Comparison of ENCODE assay signal across 8 cellular contexts in genomic region chr11:119262668-119263351, GRCh38. TPM values are rescaled to one million over a fixed set of nuclear protein-coding genes. Genes with fewer than 3 reads are reported as not detected.
DNase-seq lines count a peak whose midpoint lies in the region; ATAC-seq and TF ChIP-seq lines count a peak whose summit lies in the region.

No MANE protein-coding gene starts in this region.

- H3K4me3 ChIP-seq in SK-N-SH (ENCODE audit: low read depth in 2 of 2, low read length in 1 of 2): no peak overlapping the region; a peak in 1 of 4 replicates

- H3K27ac ChIP-seq in SK-N-SH (ENCODE audit: low read depth in 2 of 2, low read length in 1 of 2): peak overlapping the region; percentile 11 to 61; a peak in 3 of 4 replicates

- peaks cover 96% of the 10 kb centered on the region for H3K79me2 ChIP-seq in SK-N-SH (ENCODE audit: insufficient read depth)

- no peak overlapping the region for H3K9ac ChIP-seq in SK-N-SH

- H3K36me3 ChIP-seq in SK-N-SH (replicated peaks in 1 of 2; ENCODE audit: control insufficient read depth in 1 of 2, insufficient read depth in 2 of 2, low read length in 1 of 2): no peaks in the 10 kb centered on the region

- no peak overlapping the region for H3K4me3 Mint-ChIP-seq in activated naive CD4-positive, alpha-beta T cell treated with anti-CD3 and anti-CD28 coated beads, Interleukin-2, amount 10 ng/mL, durations not matched to agents 7 days and 5 days

- H3K27me3 ChIP-seq in SK-N-SH (ENCODE audit: insufficient read depth): no peaks in the 10 kb centered on the region

- no peaks in the 10 kb centered on the region for H3K27me3 Mint-ChIP-seq in activated naive CD4-positive, alpha-beta T cell treated with anti-CD3 and anti-CD28 coated beads, Interleukin-2, amount 10 ng/mL, durations not matched to agents 7 days and 5 days

- no peak for TF ChIP-seq RAD21 in SK-N-SH (IDR thresholded peaks at IDR 0.05; ENCODE audit: low read length)

- peaks cover 9% of the 10 kb centered on the region for H3F3A ChIP-seq in SK-N-SH (replicated peaks; ENCODE audit: insufficient read depth)

- H3K4me1 ChIP-seq in SK-N-SH (ENCODE audit: control insufficient read depth in 1 of 2, insufficient read depth in 2 of 2, low read depth in 1 of 2, low read length in 1 of 2): peaks cover 0 to 2% of the 10 kb centered on the region in 2 experiments; a peak in 2 of 4 replicates

- no peak overlapping the region for H3K27ac Mint-ChIP-seq in activated naive CD4-positive, alpha-beta T cell treated with anti-CD3 and anti-CD28 coated beads, Interleukin-2, amount 10 ng/mL, durations not matched to agents 7 days and 5 days

- CTCF ChIA-PET in SK-N-SH (lab: Yijun Ruan, JAX): interaction anchor here (1.3 to 1.6 kb wide), 3 partner anchors 12 to 57 kb away, joined by 3 to 4 read pairs (median 4); partner anchors contain the start of gene CBL
- CTCF ChIA-PET in activated naive CD4-positive, alpha-beta T cell treated with anti-CD3 and anti-CD28 coated beads, Interleukin-2, amount 10 ng/mL, durations not matched to agents 7 days and 5 days (lab: Charles Lee): interaction anchor here (0.5 to 3.4 kb wide), 13 partner anchors 8 to 94 kb away, joined by 3 to 22 read pairs (median 3); partner anchors contain the start of gene CBL
- CTCF ChIA-PET in HEK293T (lab: Yijun Ruan, JAX): interaction anchor here (0.7 to 1.2 kb wide), 2 partner anchors 11 to 112 kb away, joined by 3 to 8 read pairs; no protein-coding TSS in a partner anchor

- H3K4me2 ChIP-seq in SK-N-SH: peak overlapping the region; percentile 36

- peaks cover 11% of the 10 kb centered on the region; the same call in 1 of the 2 replicates for H4K20me1 ChIP-seq in SK-N-SH (ENCODE audit: insufficient read depth)

- no peak for TF ChIP-seq EP300 in SK-N-SH (IDR thresholded peaks at IDR 0.05; ENCODE audit: borderline replicate concordance in 1 of 2, low read depth in 1 of 2, low read length in 1 of 2)

- H2AFZ ChIP-seq in SK-N-SH (ENCODE audit: low read depth): no peak overlapping the region

- H3K9me3 ChIP-seq in SK-N-SH: no peaks in the 10 kb centered on the region

- H3K9me2 ChIP-seq in SK-N-SH: no peaks in the 10 kb centered on the region

- peaks cover 21% of the 10 kb centered on the region for H3K36me3 Mint-ChIP-seq in activated naive CD4-positive, alpha-beta T cell treated with anti-CD3 and anti-CD28 coated beads, Interleukin-2, amount 10 ng/mL, durations not matched to agents 7 days and 5 days

- peak; percentile 38 for TF ChIP-seq CTCF in SK-N-SH (IDR thresholded peaks at IDR 0.05)

- DNase-seq in AG08395 (ENCODE audit: low spot score) (peak; percentile 36), SK-N-SH (no peak), hepatic stellate cell (ENCODE audit: low spot score) (peak; percentile 40), NCI-H82 (lab: John Stamatoyannopoulos, UW) (no peak), sciatic nerve (ENCODE audit: low spot score) (no peak), HEK293T (ENCODE audit: extremely low spot score) (no peak)
- DNase-seq in activated naive CD4-positive, alpha-beta T cell treated with anti-CD3 and anti-CD28 coated beads, Interleukin-2, amount 10 ng/mL, durations not matched to agents 7 days and 5 days: no peak

- H3K4me1 Mint-ChIP-seq in activated naive CD4-positive, alpha-beta T cell treated with anti-CD3 and anti-CD28 coated beads, Interleukin-2, amount 10 ng/mL, durations not matched to agents 7 days and 5 days: peaks cover 53% of the 10 kb centered on the region

- ATAC-seq in GM21381 (IDR thresholded peaks at IDR 0.05; ENCODE audit: unreplicated experiment) (peak; percentile 34), sciatic nerve (no peak)

- peaks cover 2% of the 10 kb centered on the region for H3K9me3 Mint-ChIP-seq in activated naive CD4-positive, alpha-beta T cell treated with anti-CD3 and anti-CD28 coated beads, Interleukin-2, amount 10 ng/mL, durations not matched to agents 7 days and 5 days

- POLR2A ChIA-PET in SK-N-SH (lab: Yijun Ruan, JAX): no interaction called here
- POLR2A ChIA-PET in HEK293T (lab: Yijun Ruan, JAX): no interaction called here

- WGBS in SK-N-SH (ENCODE audit: low lambda C conversion rate): 60% methylated on average over 5 of the region's 5 CpGs

- intact Hi-C loops in sciatic nerve (cut with DNase I): no loop called here

TF ChIP-seq in SK-N-SH, 30 proteins besides CTCF, POLR2A, EP300 and RAD21:
- TF ChIP-seq SIN3A (IDR thresholded peaks at IDR 0.05; ENCODE audit: borderline replicate concordance, low read depth, low read length) (no peak), POLR2AphosphoS5 (IDR thresholded peaks at IDR 0.05; ENCODE audit: low read depth, low read length) (no peak), EZH2phosphoT487 (IDR thresholded peaks at IDR 0.05; ENCODE audit: borderline replicate concordance, low read depth) (no peak), RCOR1 (IDR thresholded peaks at IDR 0.05; ENCODE audit: low read length) (no peak), MAX (IDR thresholded peaks at IDR 0.05; ENCODE audit: low read depth) (no peak), MEF2A (IDR thresholded peaks at IDR 0.05; ENCODE audit: borderline replicate concordance, low read depth) (0 out of 2 replicates have a peak, but pooled peaks have one; percentile 25)
TF ChIP-seq in SK-N-SH: peak in this region for 1.

TF ChIP-seq in HEK293T, 16 proteins besides CTCF, POLR2A, EP300 and RAD21:
- TF ChIP-seq SP1 (IDR thresholded peaks at IDR 0.05): no peak
- TF ChIP-seq FOXA1 (IDR thresholded peaks at IDR 0.05): no peak
- no peak for TF ChIP-seq ELF4 (IDR thresholded peaks at IDR 0.05)
- TF ChIP-seq FOXK2 (IDR thresholded peaks at IDR 0.05): no peak
- TF ChIP-seq SUZ12 (IDR thresholded peaks at IDR 0.05): no peak
- no peak for TF ChIP-seq FOXM1 (IDR thresholded peaks at IDR 0.05; ENCODE audit: borderline replicate concordance)
- no peak for TF ChIP-seq ARNT (IDR thresholded peaks at IDR 0.05)
- TF ChIP-seq ZNF384 (IDR thresholded peaks at IDR 0.05): no peak
- TF ChIP-seq TARDBP (IDR thresholded peaks at IDR 0.05): no peak
- no peak for TF ChIP-seq CTBP1 (IDR thresholded peaks at IDR 0.05; ENCODE audit: borderline replicate concordance)
- no peak for TF ChIP-seq HDGF (IDR thresholded peaks at IDR 0.05; ENCODE audit: borderline replicate concordance)
- TF ChIP-seq L3MBTL2 (conservative IDR thresholded peaks at IDR 0.05): no peak
- no peak for TF ChIP-seq NFRKB (IDR thresholded peaks at IDR 0.05)
- TF ChIP-seq BHLHE40 (IDR thresholded peaks at IDR 0.05; ENCODE audit: borderline replicate concordance): no peak

RNA-seq across cellular contexts. Expression of gene MCAM, which starts 54.1 kb away (rescaled TPM):
- 22.8 and 28.4 TPM in 2 replicates for polyA plus RNA-seq in SK-N-SH (2012; rRNA removed)
- 10.9 and 18.9 TPM in 2 replicates for polyA plus RNA-seq in SK-N-SH (2012; cell fraction: cytosol; rRNA removed)
- 16.4 and 31.7 TPM in 2 replicates for polyA plus RNA-seq in SK-N-SH (2012; cell fraction: nucleus; rRNA removed)
- total RNA-seq in sciatic nerve: 146 TPM

RNA-seq across cellular contexts. Expression of gene CBL, which starts 56.7 kb away (rescaled TPM):
- polyA plus RNA-seq in SK-N-SH (2012; rRNA removed): 9.5 and 10.4 TPM in 2 replicates
- 9.7 and 11.1 TPM in 2 replicates for polyA plus RNA-seq in SK-N-SH (2012; cell fraction: cytosol; rRNA removed)
- 11.5 and 17.0 TPM in 2 replicates for polyA plus RNA-seq in SK-N-SH (2012; cell fraction: nucleus; rRNA removed)
- 31.1 TPM for total RNA-seq in sciatic nerve

Comparison
In these comparisons a context has a peak if more than half of its experiments do, and no peak if none do; other contexts are left out.
1. DNase-seq: peak in AG08395 (single experiment) and hepatic stellate cell (single experiment); none in SK-N-SH (single experiment), NCI-H82 (single experiment), sciatic nerve (single experiment), activated naive CD4-positive, alpha-beta T cell treated with anti-CD3 and anti-CD28 coated beads, Interleukin-2, amount 10 ng/mL, durations not matched to agents 7 days and 5 days (single experiment) and HEK293T (single experiment).